ENCODE assay signal across 17 cellular contexts in the genomic region with DNA sequence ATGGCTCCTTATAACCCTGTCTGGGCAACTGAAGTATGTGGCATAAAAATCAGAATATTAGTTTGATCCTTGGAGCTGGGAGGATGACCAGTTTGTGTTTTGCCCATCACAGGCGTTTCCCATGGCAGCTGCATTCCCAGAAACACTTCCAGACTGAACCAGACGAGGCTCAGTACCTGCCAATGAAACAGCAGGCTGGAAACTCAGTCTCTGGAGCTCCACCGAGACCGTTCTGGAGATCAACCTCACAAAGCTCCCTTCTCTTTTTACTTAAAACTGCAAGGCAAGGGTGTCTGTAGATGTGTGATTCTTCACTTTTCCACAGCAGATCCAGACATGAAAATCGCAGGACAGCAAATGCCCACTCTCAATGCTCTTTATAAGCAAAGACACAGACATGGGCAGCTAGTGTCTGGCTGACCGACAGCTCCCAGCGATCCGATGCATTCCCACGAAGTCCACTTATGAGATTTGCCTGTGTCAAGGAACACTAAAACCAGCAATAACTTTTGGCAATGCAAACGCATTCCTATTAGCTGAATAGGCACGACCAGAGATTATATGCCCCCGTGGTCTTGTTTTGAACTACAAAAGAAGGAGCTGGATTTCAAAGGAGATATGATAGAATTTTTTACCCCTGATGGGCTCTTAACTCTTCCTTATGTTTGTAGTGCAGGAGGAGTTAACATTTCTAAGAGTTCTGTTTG.
A peak's percentile ranks its signal among the peaks of the same experiment; 100 is the strongest.
DNase-seq lines count a peak whose midpoint lies in the region; ATAC-seq and TF ChIP-seq lines count a peak whose summit lies in the region.
"Had no signal": no experiment of that assay in that cellular context is flagged by ENCODE, and none has a peak within 500 bp of the region (broad histone marks: within the 10 kb centered on the region; RNA-seq: fewer than 3 reads in every experiment).

No MANE protein-coding gene starts in this region.

- no peak overlapping the region for H3K4me3 Mint-ChIP-seq in stimulated activated naive B cell treated with anti-CD40 and anti-IgM and Interleukin-4, amounts not matched to agents 10 μg/mL and 1 μg/mL and 100 μg/mL, for 72 hours
- H3K4me3 Mint-ChIP-seq: IgD-negative memory B cell had no signal

- no peaks in the 10 kb centered on the region for H3K9me2 ChIP-seq in GM23248 (ENCODE audit: insufficient read depth)

- H4K20me1 ChIP-seq in GM23248 (ENCODE audit: insufficient read depth), result no peaks in the 10 kb centered on the region

- H3K4me1 ChIP-seq in GM23248 (ENCODE audit: insufficient read depth), result peaks cover 25% of the 10 kb centered on the region
- H3K4me1 ChIP-seq: parathyroid adenoma, transverse colon had no signal

- no peaks in the 10 kb centered on the region for H3K27me3 Mint-ChIP-seq in stimulated activated naive B cell treated with anti-CD40 and anti-IgM and Interleukin-4, amounts not matched to agents 10 μg/mL and 1 μg/mL and 100 μg/mL, for 72 hours

- H3K9me3 Mint-ChIP-seq in stimulated activated naive B cell treated with anti-CD40 and anti-IgM and Interleukin-4, amounts not matched to agents 10 μg/mL and 1 μg/mL and 100 μg/mL, for 72 hours, result peaks cover 0 to 1% of the 10 kb centered on the region in 2 donors
- H3K9me3 Mint-ChIP-seq: brain had no signal

- H3K4me2 ChIP-seq in GM23248 (ENCODE audit: unreplicated experiment), result peak overlapping the region; percentile 45

- peak overlapping the region; percentile 33 for H3K4me3 ChIP-seq in GM23248
- H3K4me3 ChIP-seq in astrocyte of the cerebellum (ENCODE audit: low read depth, low read length), result peak overlapping the region; percentile 4
- H3K4me3 ChIP-seq: mucosa of descending colon, transverse colon had no signal

- H2AFZ ChIP-seq in GM23248, result peak overlapping the region; percentile 48
- H2AFZ ChIP-seq: parathyroid adenoma had no signal

- ATAC-seq in HG03095 (IDR thresholded peaks at IDR 0.05; ENCODE audit: unreplicated experiment), result no peak
- no peak for ATAC-seq in stimulated activated naive B cell treated with anti-CD40 and anti-IgM and Interleukin-4, amounts not matched to agents 10 μg/mL and 1 μg/mL and 100 μg/mL, for 72 hours (replicated peaks)
- ATAC-seq: mucosa of descending colon had no signal

- peak overlapping the region; percentile 69 for H3K27ac ChIP-seq in GM23248
- H3K27ac ChIP-seq: parathyroid adenoma, transverse colon, VCaP had no signal

- WGBS in GM23248 (ENCODE audit: low coverage in 1 of 2, low lambda C conversion rate in 2 of 2, missing lambda C conversion rate in 2 of 2), 2 experiments, result 16 to 22% methylated on average over 12 of the region's 12 CpGs

- no peaks in the 10 kb centered on the region for H3K4me1 Mint-ChIP-seq in stimulated activated naive B cell treated with anti-CD40 and anti-IgM and Interleukin-4, amounts not matched to agents 10 μg/mL and 1 μg/mL and 100 μg/mL, for 72 hours
- H3K4me1 Mint-ChIP-seq: IgD-negative memory B cell had no signal

- H3K79me2 ChIP-seq in GM23248 (ENCODE audit: insufficient read depth), result peaks cover 70% of the 10 kb centered on the region
- H3K79me2 ChIP-seq: parathyroid adenoma had no signal

- no peaks in the 10 kb centered on the region for H3K36me3 Mint-ChIP-seq in stimulated activated naive B cell treated with anti-CD40 and anti-IgM and Interleukin-4, amounts not matched to agents 10 μg/mL and 1 μg/mL and 100 μg/mL, for 72 hours
- H3K36me3 Mint-ChIP-seq: brain had no signal

- peak; percentile 80 for DNase-seq in GM23248
- peak; percentile 83 for DNase-seq in astrocyte of the cerebellum (ENCODE audit: low read depth)
- peak; percentile 63 for DNase-seq in hepatic stellate cell (ENCODE audit: low spot score)
- DNase-seq in stromal cell of bone marrow (ENCODE audit: low read depth), result peak; percentile 67
- no peak for DNase-seq in NCI-H526 treated with DMSO at 0.1 percent for 48 hours (lab: John Stamatoyannopoulos, UW)
- no peak for DNase-seq in SHP77 (lab: John Stamatoyannopoulos, UW)
- DNase-seq in stimulated activated naive B cell treated with anti-CD40 and anti-IgM and Interleukin-4, amounts not matched to agents 10 μg/mL and 1 μg/mL and 100 μg/mL, for 72 hours, result no peak
- DNase-seq: activated gamma-delta T cell; effector CD8-positive, alpha-beta T cell; mucosa of descending colon; NCI-H1105 treated with DMSO at 0.1 percent for 48 hours; transverse colon had no signal

- H3K27me3 ChIP-seq in GM23248 (replicated peaks; ENCODE audit: insufficient read depth), result no peaks in the 10 kb centered on the region

- peaks cover 18% of the 10 kb centered on the region for H3F3A ChIP-seq in GM23248 (ENCODE audit: insufficient read depth)

- peak overlapping the region; percentile 62 for H3K9ac ChIP-seq in GM23248
- H3K9ac ChIP-seq: parathyroid adenoma had no signal

- no peak for TF ChIP-seq CTCF in astrocyte of the cerebellum (IDR thresholded peaks at IDR 0.05; ENCODE audit: low read depth, low read length, missing control alignments)

- no peak overlapping the region for H3K27ac Mint-ChIP-seq in stimulated activated naive B cell treated with anti-CD40 and anti-IgM and Interleukin-4, amounts not matched to agents 10 μg/mL and 1 μg/mL and 100 μg/mL, for 72 hours

- peaks cover 14% of the 10 kb centered on the region; the same call in 1 of the 2 replicates for H3K36me3 ChIP-seq in GM23248 (ENCODE audit: low read depth)
- H3K36me3 ChIP-seq: transverse colon had no signal

- in situ Hi-C loops in GM23248 (cut with MboI) (no loop called here), astrocyte of the cerebellum (cut with HindIII; ENCODE audit: low sequenced_read_pairs) (no loop called here)

- H3K9me3 ChIP-seq in GM23248 (ENCODE audit: low read depth), result no peaks in the 10 kb centered on the region
- H3K9me3 ChIP-seq: mucosa of descending colon, transverse colon had no signal

Comparison
In these comparisons a context has a peak if more than half of its experiments do, and no peak if none do; other contexts are left out.
1. DNase-seq: peak in GM23248 (single experiment), astrocyte of the cerebellum (single experiment), hepatic stellate cell (single experiment) and stromal cell of bone marrow (single experiment); none in NCI-H526 treated with DMSO at 0.1 percent for 48 hours (single experiment), SHP77 (0 of 2) and stimulated activated naive B cell treated with anti-CD40 and anti-IgM and Interleukin-4, amounts not matched to agents 10 μg/mL and 1 μg/mL and 100 μg/mL, for 72 hours (single experiment).